In the genomic region with DNA sequence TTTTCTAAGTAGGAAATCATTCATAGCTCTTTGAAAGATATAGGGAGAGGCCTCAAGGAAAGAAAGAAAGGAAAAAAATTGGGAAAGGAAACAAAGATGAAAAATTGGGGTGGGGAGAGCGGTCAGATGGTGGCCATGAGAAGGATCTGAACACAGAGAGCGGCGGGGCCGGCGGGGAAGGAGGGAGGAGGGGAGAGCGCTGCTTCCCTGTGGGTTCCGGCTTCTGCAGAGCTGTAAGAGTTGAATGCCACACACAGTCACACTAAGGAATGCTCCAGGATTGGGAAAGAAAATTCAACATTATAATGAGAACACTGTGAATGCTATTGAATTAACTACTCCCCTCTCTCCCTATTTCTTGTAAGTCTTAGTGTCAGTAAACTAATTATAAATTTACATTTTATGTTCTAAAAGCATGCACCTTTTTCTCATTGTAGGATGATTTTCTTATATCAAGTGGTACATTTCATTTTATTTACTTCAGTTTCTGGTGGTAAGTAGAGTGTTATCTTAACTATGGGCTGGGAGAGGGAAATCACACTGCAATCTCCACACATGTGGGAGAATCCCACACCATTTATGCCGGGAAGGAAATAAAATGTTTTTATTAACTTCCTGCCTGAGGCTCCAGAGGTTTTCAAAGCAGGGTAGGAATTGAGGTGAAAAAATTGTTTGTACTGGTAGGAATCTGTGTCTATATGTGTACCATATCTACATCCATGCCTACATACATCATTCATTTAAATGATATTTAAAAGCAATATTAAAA, we compare ENCODE assay signal across 1 cellular context.
TF ChIP-seq lines count a peak whose summit lies in the region.

No MANE protein-coding gene starts in this region.

TF ChIP-seq in HepG2, 621 proteins besides CTCF, POLR2A, EP300 and RAD21 (continued from another document and continues in another):
- no peak for TF ChIP-seq ZHX2 (IDR thresholded peaks at IDR 0.05; ENCODE audit: low read depth)
- TF ChIP-seq ZHX2 (CRISPR knock-in tag; IDR thresholded peaks at IDR 0.05; ENCODE audit: borderline replicate concordance) = no peak
- TF ChIP-seq HNRNPK (IDR thresholded peaks at IDR 0.05; ENCODE audit: low read depth, low read length, poor library complexity, severe bottlenecking) = no peak
- peak; percentile 45; the same call in 1 of the 2 replicates for TF ChIP-seq TAF1 (CRISPR knock-in tag; IDR thresholded peaks at IDR 0.05)
- no peak for TF ChIP-seq ZNF605 (CRISPR knock-in tag; IDR thresholded peaks at IDR 0.05)
- TF ChIP-seq, protein P1, sequence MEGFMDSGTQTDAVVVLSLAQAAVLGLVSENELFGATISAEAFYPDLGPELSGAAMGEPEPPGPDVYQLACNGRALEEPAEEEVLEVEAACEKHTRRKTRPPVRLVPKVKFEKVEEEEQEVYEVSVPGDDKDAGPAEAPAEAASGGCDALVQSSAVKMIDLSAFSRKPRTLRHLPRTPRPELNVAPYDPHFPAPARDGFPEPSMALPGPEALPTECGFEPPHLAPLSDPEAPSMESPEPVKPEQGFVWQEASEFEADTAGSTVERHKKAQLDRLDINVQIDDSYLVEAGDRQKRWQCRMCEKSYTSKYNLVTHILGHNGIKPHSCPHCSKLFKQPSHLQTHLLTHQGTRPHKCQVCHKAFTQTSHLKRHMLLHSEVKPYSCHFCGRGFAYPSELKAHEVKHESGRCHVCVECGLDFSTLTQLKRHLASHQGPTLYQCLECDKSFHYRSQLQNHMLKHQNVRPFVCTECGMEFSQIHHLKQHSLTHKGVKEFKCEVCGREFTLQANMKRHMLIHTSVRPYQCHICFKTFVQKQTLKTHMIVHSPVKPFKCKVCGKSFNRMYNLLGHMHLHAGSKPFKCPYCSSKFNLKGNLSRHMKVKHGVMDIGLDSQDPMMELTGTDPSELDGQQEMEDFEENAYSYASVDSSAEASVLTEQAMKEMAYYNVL (CRISPR knock-in tag; IDR thresholded peaks at IDR 0.05; ENCODE audit: borderline replicate concordance) = no peak
- TF ChIP-seq, protein P2, sequence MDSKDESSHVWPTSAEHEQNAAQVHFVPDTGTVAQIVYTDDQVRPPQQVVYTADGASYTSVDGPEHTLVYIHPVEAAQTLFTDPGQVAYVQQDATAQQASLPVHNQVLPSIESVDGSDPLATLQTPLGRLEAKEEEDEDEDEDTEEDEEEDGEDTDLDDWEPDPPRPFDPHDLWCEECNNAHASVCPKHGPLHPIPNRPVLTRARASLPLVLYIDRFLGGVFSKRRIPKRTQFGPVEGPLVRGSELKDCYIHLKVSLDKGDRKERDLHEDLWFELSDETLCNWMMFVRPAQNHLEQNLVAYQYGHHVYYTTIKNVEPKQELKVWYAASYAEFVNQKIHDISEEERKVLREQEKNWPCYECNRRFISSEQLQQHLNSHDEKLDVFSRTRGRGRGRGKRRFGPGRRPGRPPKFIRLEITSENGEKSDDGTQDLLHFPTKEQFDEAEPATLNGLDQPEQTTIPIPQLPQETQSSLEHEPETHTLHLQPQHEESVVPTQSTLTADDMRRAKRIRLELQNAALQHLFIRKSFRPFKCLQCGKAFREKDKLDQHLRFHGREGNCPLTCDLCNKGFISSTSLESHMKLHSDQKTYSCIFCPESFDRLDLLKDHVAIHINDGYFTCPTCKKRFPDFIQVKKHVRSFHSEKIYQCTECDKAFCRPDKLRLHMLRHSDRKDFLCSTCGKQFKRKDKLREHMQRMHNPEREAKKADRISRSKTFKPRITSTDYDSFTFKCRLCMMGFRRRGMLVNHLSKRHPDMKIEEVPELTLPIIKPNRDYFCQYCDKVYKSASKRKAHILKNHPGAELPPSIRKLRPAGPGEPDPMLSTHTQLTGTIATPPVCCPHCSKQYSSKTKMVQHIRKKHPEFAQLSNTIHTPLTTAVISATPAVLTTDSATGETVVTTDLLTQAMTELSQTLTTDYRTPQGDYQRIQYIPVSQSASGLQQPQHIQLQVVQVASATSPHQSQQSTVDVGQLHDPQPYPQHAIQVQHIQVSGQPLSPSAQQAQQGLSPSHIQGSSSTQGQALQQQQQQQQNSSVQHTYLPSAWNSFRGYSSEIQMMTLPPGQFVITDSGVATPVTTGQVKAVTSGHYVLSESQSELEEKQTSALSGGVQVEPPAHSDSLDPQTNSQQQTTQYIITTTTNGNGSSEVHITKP (CRISPR knock-in tag; IDR thresholded peaks at IDR 0.05; ENCODE audit: low read depth) = no peak
- peak; percentile 71 for TF ChIP-seq SAP130 (CRISPR knock-in tag; IDR thresholded peaks at IDR 0.05; ENCODE audit: low read depth)
- peak; percentile 21; the same call in 1 of the 2 replicates for TF ChIP-seq RXRB (CRISPR knock-in tag; IDR thresholded peaks at IDR 0.05; ENCODE audit: borderline replicate concordance)
- no peak for TF ChIP-seq CEBPB (IDR thresholded peaks at IDR 0.05; ENCODE audit: borderline replicate concordance, low read depth, low read length)
- no peak for TF ChIP-seq ARHGAP35 (CRISPR knock-in tag; IDR thresholded peaks at IDR 0.05; ENCODE audit: borderline replicate concordance)
- TF ChIP-seq PHF21A (CRISPR knock-in tag; IDR thresholded peaks at IDR 0.05) = no peak
- no peak for TF ChIP-seq HOXA5 (CRISPR knock-in tag; IDR thresholded peaks at IDR 0.05)
- no peak for TF ChIP-seq ZFP62 (CRISPR knock-in tag; IDR thresholded peaks at IDR 0.05)
- 0 out of 2 replicates have a peak, but pooled peaks have one; percentile 26 for TF ChIP-seq RBFOX2 (IDR thresholded peaks at IDR 0.05; ENCODE audit: low read depth, low read length)
- TF ChIP-seq ZNF543 (CRISPR knock-in tag; IDR thresholded peaks at IDR 0.05) = no peak
- no peak for TF ChIP-seq AKNA (CRISPR knock-in tag; IDR thresholded peaks at IDR 0.05; ENCODE audit: borderline replicate concordance)
- 0 out of 2 replicates have a peak, but pooled peaks have one; percentile 37 for TF ChIP-seq KMT2A (CRISPR knock-in tag; IDR thresholded peaks at IDR 0.05)
- TF ChIP-seq ZKSCAN1 (IDR thresholded peaks at IDR 0.05; ENCODE audit: low read length) = no peak
- no peak for TF ChIP-seq ZNF773 (CRISPR knock-in tag; IDR thresholded peaks at IDR 0.05; ENCODE audit: borderline replicate concordance)
- no peak for TF ChIP-seq HMGA1 (CRISPR knock-in tag; conservative IDR thresholded peaks at IDR 0.05)
- TF ChIP-seq ZNF317 (CRISPR knock-in tag; IDR thresholded peaks at IDR 0.05) = no peak
- TF ChIP-seq ZNF329 (CRISPR knock-in tag; IDR thresholded peaks at IDR 0.05; ENCODE audit: low read depth) = no peak
- TF ChIP-seq JUN (CRISPR knock-in tag; IDR thresholded peaks at IDR 0.05) = no peak
- TF ChIP-seq PREB (CRISPR knock-in tag; IDR thresholded peaks at IDR 0.05) = no peak
- no peak for TF ChIP-seq RXRA (CRISPR knock-in tag; IDR thresholded peaks at IDR 0.05)
- no peak for TF ChIP-seq BRD4 (CRISPR knock-in tag; IDR thresholded peaks at IDR 0.05)
- TF ChIP-seq, protein P3, sequence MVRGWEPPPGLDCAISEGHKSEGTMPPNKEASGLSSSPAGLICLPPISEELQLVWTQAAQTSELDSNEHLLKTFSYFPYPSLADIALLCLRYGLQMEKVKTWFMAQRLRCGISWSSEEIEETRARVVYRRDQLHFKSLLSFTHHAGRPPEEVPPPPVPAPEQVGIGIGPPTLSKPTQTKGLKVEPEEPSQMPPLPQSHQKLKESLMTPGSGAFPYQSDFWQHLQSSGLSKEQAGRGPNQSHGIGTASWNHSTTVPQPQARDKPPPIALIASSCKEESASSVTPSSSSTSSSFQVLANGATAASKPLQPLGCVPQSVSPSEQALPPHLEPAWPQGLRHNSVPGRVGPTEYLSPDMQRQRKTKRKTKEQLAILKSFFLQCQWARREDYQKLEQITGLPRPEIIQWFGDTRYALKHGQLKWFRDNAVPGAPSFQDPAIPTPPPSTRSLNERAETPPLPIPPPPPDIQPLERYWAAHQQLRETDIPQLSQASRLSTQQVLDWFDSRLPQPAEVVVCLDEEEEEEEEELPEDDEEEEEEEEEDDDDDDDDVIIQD (CRISPR knock-in tag; IDR thresholded peaks at IDR 0.05; ENCODE audit: low read depth) = no peak
- TF ChIP-seq SIN3B (IDR thresholded peaks at IDR 0.05; ENCODE audit: low read length) = no peak
- TF ChIP-seq GPN1 (CRISPR knock-in tag; IDR thresholded peaks at IDR 0.05; ENCODE audit: borderline replicate concordance) = no peak
- TF ChIP-seq ZNF225 (CRISPR knock-in tag; IDR thresholded peaks at IDR 0.05) = no peak
- no peak for TF ChIP-seq ZBTB7A (CRISPR knock-in tag; IDR thresholded peaks at IDR 0.05)
- TF ChIP-seq TCF7 (IDR thresholded peaks at IDR 0.05; ENCODE audit: low read depth) = no peak
